ENCODE assay signal across 27 cellular contexts in the genomic region with DNA sequence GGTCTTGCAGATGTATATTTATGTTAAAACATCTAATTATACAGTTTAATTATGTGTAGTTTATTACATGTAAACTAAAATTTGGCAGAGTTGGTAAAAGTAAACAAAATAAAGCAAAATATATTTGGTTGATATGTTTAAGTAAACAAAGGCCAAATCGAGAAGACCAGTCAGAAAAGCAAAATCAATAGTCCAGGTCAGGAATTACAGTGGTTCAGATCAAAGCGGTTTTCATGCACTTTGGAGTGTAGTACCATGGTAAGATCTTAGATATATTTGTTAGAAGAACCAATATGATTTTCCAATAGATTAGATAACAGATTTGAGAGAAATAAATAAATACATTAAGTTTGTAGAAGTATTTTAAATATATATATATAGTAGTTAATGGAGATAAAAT.
"Had no signal": no experiment of that assay in that cellular context is flagged by ENCODE, and none has a peak within 500 bp of the region (broad histone marks: within the 10 kb centered on the region; RNA-seq: fewer than 3 reads in every experiment).

No MANE protein-coding gene starts in this region.

- H3K27ac ChIP-seq: ascending aorta, breast epithelium, cardiac muscle cell, colonic mucosa had no signal

- ATAC-seq: activated CD4-positive, alpha-beta T cell treated with anti-CD3 and anti-CD28 coated beads for 36 hours; activated CD8-positive, alpha-beta memory T cell treated with anti-CD3 and anti-CD28 coated beads, Interleukin-2, amount 10 ng/mL, durations not matched to agents 7 days and 5 days; activated CD8-positive, alpha-beta T cell treated with anti-CD3 and anti-CD28 coated beads, Interleukin-2, amount 10 ng/mL, durations not matched to agents 7 days and 5 days; activated naive CD4-positive, alpha-beta T cell treated with anti-CD3 and anti-CD28 coated beads, Interleukin-2, amount 50 U/mL, for 72 hours; esophagus mucosa had no signal

- H3K4me3 ChIP-seq: ascending aorta, breast epithelium, cardiac muscle cell, colonic mucosa had no signal

- FAIRE-seq: frontal cortex had no signal

- DNase-seq: activated CD4-positive, alpha-beta memory T cell treated with anti-CD3 and anti-CD28 coated beads for 36 hours; activated CD4-positive, alpha-beta T cell treated with anti-CD3 and anti-CD28 coated beads for 36 hours; activated CD4-positive, alpha-beta T cell treated with anti-CD3 and anti-CD28 coated beads, Interleukin-2, amount 10 ng/mL, durations not matched to agents 24 days and 14 days; activated CD4-positive, CD25-positive, alpha-beta regulatory T cell; activated CD4-positive, CD25-positive, alpha-beta regulatory T cell treated with anti-CD3 and anti-CD28 coated beads, Interleukin-2, amount 50 U/mL, for 72 hours; activated CD8-positive, alpha-beta memory T cell treated with anti-CD3 and anti-CD28 coated beads, Interleukin-2, amount 10 ng/mL, durations not matched to agents 7 days and 5 days; activated CD8-positive, alpha-beta memory T cell treated with anti-CD3 and anti-CD28 coated beads, Interleukin-2, amount 50 U/mL, for 4 hours; activated CD8-positive, alpha-beta T cell treated with anti-CD3 and anti-CD28 coated beads, Interleukin-2, amount 10 ng/mL, durations not matched to agents 7 days and 5 days; activated gamma-delta T cell; activated naive CD4-positive, alpha-beta T cell; activated naive CD4-positive, alpha-beta T cell treated with anti-CD3 and anti-CD28 coated beads, Interleukin-2, amount 10 ng/mL, durations not matched to agents 7 days and 5 days; activated naive CD8-positive, alpha-beta T cell treated with anti-CD3 and anti-CD28 coated beads, Interleukin-2, amount 10 ng/mL, durations not matched to agents 7 days and 5 days; activated T-cell treated with anti-CD3 and anti-CD28 coated beads, Interleukin-2, amount 50 U/mL, for 1 hour; activated T-cell treated with anti-CD3 and anti-CD28 coated beads, Interleukin-2, amount 50 U/mL, for 48 hours; central memory CD4-positive, alpha-beta T cell; cerebellar nuclear complex; colonic mucosa; effector CD8-positive, alpha-beta T cell; foreskin fibroblast; head of caudate nucleus; T-helper 2 cell had no signal

- H3K4me1 ChIP-seq: ascending aorta, breast epithelium, colonic mucosa had no signal

- H3K9me3 ChIP-seq: ascending aorta, breast epithelium, colonic mucosa had no signal

- H3K27me3 ChIP-seq: ascending aorta, breast epithelium, cardiac muscle cell, colonic mucosa had no signal

- H3K36me3 ChIP-seq: ascending aorta, breast epithelium, cardiac muscle cell, colonic mucosa had no signal
